Comparison of ENCODE assay signal across 16 cellular contexts in the genomic region with DNA sequence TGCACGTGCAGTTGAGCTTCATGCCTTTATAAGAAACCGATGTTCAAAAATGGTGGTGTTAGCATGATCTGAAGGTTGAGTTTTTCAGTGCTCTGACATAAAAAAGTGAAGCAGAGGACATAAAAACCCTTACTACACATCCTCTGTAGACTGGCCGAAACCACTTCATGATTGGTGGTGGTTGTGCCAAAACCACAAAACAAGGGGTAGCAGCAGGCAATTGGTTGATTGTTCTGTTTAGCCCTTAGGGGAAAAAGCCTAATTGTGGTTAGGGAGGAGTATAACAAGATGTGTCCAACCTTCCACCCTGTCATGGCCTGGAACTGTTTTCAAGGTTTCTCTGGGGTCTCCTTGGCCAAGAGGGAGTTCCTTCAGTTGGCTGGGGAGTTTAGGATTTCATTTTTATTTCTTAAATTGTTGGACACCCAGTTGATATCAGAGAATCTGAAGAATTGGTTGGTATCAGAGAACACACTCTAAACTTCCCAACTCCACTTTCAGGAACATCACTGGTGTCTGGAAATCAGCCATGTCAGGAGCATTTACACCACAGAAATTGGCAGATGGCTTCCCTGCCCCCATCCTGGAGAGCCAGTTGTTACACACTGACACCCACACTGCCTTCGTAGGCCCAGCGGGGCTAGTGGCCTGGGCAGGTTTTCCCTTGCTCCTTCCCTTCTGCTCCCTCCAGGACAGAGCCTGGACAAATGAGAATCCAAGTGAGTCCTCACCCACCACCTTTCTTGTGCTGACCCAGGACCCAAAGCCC. TPM values are rescaled to one million over a fixed set of nuclear protein-coding genes. Genes with fewer than 3 reads are reported as not detected.
DNase-seq lines count a peak whose midpoint lies in the region; ATAC-seq and TF ChIP-seq lines count a peak whose summit lies in the region.
"Had no signal": no experiment of that assay in that cellular context is flagged by ENCODE, and none has a peak within 500 bp of the region (broad histone marks: within the 10 kb centered on the region; RNA-seq: fewer than 3 reads in every experiment).

No MANE protein-coding gene starts in this region.

- H3K36me3 Mint-ChIP-seq in MCF 10A (ENCODE audit: insufficient read depth, unreplicated experiment), result no peaks in the 10 kb centered on the region
- H3K36me3 Mint-ChIP-seq in stimulated activated memory B cell treated with anti-CD40 and anti-IgM and Interleukin-4, amounts not matched to agents 10 μg/mL and 1 μg/mL and 100 μg/mL, for 72 hours, result no peaks in the 10 kb centered on the region
- H3K36me3 Mint-ChIP-seq: memory B cell, neural progenitor cell had no signal

- no TSS peak for BruUV-seq in MCF 10A (replicated peaks; lab: Mats Ljungman, UMichigan)

- H3K9me3 ChIP-seq in breast epithelium, result no peaks in the 10 kb centered on the region
- H3K9me3 ChIP-seq: gastrocnemius medialis, right lobe of liver, tibial artery had no signal

- H3K4me1 ChIP-seq in breast epithelium, result no peaks in the 10 kb centered on the region
- H3K4me1 ChIP-seq: gastrocnemius medialis, neural progenitor cell, right lobe of liver, tibial artery had no signal

- ATAC-seq in HG03378 (IDR thresholded peaks at IDR 0.05; ENCODE audit: unreplicated experiment), result peak; percentile 67
- peak; percentile 16 for ATAC-seq in stimulated activated memory B cell treated with anti-CD40 and anti-IgM and Interleukin-4, amounts not matched to agents 10 μg/mL and 1 μg/mL and 100 μg/mL, for 72 hours
- ATAC-seq: activated CD8-positive, alpha-beta T cell treated with anti-CD3 and anti-CD28 coated beads for 36 hours; gastrocnemius medialis; right lobe of liver; SK-N-SH treated with all-trans-retinoic acid at 6 μM for 48 hours had no signal

- POLR2A ChIA-PET in MCF 10A (lab: Yijun Ruan, JAX), result interaction anchor here (0.9 kb wide), 1 partner anchor 11 kb away, joined by 3 read pairs; no protein-coding TSS in a partner anchor

- no peak overlapping the region for H3K27ac ChIP-seq in breast epithelium
- H3K27ac ChIP-seq: gastrocnemius medialis, neural progenitor cell, right lobe of liver, tibial artery, VCaP had no signal

- intact Hi-C loops in MCF 10A (cut with micrococcal nuclease), result no loop called here
- intact Hi-C loops in breast epithelium (cut with DNase I; ENCODE audit: low total_unique reads), result no loop called here

- DNase-seq in MCF 10A (ENCODE audit: unreplicated experiment) (peak; percentile 64), breast epithelium (ENCODE audit: low spot score in 2 of 2) (no peak), RPMI7951 (ENCODE audit: low read depth) (peak; percentile 98), NCI-H2107 treated with DMSO at 0.1 percent for 48 hours (lab: John Stamatoyannopoulos, UW; ENCODE audit: unreplicated experiment) (no peak), KG1 (lab: John Stamatoyannopoulos, UW) (no peak), DMS53 treated with DMSO at 0.1 percent for 48 hours (lab: John Stamatoyannopoulos, UW; ENCODE audit: unreplicated experiment) (no peak)
- DNase-seq: activated CD8-positive, alpha-beta T cell treated with anti-CD3 and anti-CD28 coated beads for 36 hours; gastrocnemius medialis; right lobe of liver; tibial artery had no signal

- H3K27me3 ChIP-seq in breast epithelium, result no peaks in the 10 kb centered on the region
- H3K27me3 ChIP-seq: gastrocnemius medialis, neural progenitor cell, right lobe of liver, tibial artery had no signal

- no peak overlapping the region for H3K4me3 Mint-ChIP-seq in MCF 10A (ENCODE audit: unreplicated experiment)
- no peak overlapping the region for H3K4me3 Mint-ChIP-seq in stimulated activated memory B cell treated with anti-CD40 and anti-IgM and Interleukin-4, amounts not matched to agents 10 μg/mL and 1 μg/mL and 100 μg/mL, for 72 hours
- H3K4me3 Mint-ChIP-seq: activated CD8-positive, alpha-beta T cell treated with anti-CD3 and anti-CD28 coated beads for 36 hours; memory B cell; neural progenitor cell had no signal

- no peak overlapping the region for H3K4me3 ChIP-seq in breast epithelium
- H3K4me3 ChIP-seq: gastrocnemius medialis, neural progenitor cell, right lobe of liver, tibial artery had no signal

- H3K4me1 Mint-ChIP-seq in MCF 10A (ENCODE audit: insufficient read depth, unreplicated experiment), result no peaks in the 10 kb centered on the region
- H3K4me1 Mint-ChIP-seq in stimulated activated memory B cell treated with anti-CD40 and anti-IgM and Interleukin-4, amounts not matched to agents 10 μg/mL and 1 μg/mL and 100 μg/mL, for 72 hours, result no peaks in the 10 kb centered on the region
- H3K4me1 Mint-ChIP-seq: memory B cell, neural progenitor cell had no signal

- H3K27ac Mint-ChIP-seq in MCF 10A (ENCODE audit: low read depth, unreplicated experiment), result no peak overlapping the region
- no peak overlapping the region for H3K27ac Mint-ChIP-seq in stimulated activated memory B cell treated with anti-CD40 and anti-IgM and Interleukin-4, amounts not matched to agents 10 μg/mL and 1 μg/mL and 100 μg/mL, for 72 hours
- H3K27ac Mint-ChIP-seq: activated CD8-positive, alpha-beta T cell treated with anti-CD3 and anti-CD28 coated beads for 36 hours; memory B cell; neural progenitor cell had no signal

- no peaks in the 10 kb centered on the region for H3K36me3 ChIP-seq in breast epithelium
- H3K36me3 ChIP-seq: gastrocnemius medialis, neural progenitor cell, right lobe of liver, tibial artery had no signal

- CTCF ChIA-PET in MCF 10A (lab: Yijun Ruan, JAX), result interaction anchor here (1.0 to 1.7 kb wide), 2 partner anchors 11 to 12 kb away, joined by 3 to 11 read pairs; no protein-coding TSS in a partner anchor

- H3K9me3 Mint-ChIP-seq in MCF 10A (ENCODE audit: unreplicated experiment), result peaks cover 6% of the 10 kb centered on the region
- no peaks in the 10 kb centered on the region for H3K9me3 Mint-ChIP-seq in stimulated activated memory B cell treated with anti-CD40 and anti-IgM and Interleukin-4, amounts not matched to agents 10 μg/mL and 1 μg/mL and 100 μg/mL, for 72 hours
- H3K9me3 Mint-ChIP-seq: activated CD8-positive, alpha-beta T cell treated with anti-CD3 and anti-CD28 coated beads for 36 hours; neural progenitor cell had no signal

- TF ChIP-seq CTCF in MCF 10A (IDR thresholded peaks at IDR 0.05; ENCODE audit: unreplicated experiment) (no peak), breast epithelium (IDR thresholded peaks at IDR 0.05) (no peak)

- no peak for TF ChIP-seq POLR2A in breast epithelium (IDR thresholded peaks at IDR 0.05)

- H3K27me3 Mint-ChIP-seq in MCF 10A (ENCODE audit: insufficient read depth, unreplicated experiment), result no peaks in the 10 kb centered on the region
- no peaks in the 10 kb centered on the region for H3K27me3 Mint-ChIP-seq in stimulated activated memory B cell treated with anti-CD40 and anti-IgM and Interleukin-4, amounts not matched to agents 10 μg/mL and 1 μg/mL and 100 μg/mL, for 72 hours

RNA-seq across cellular contexts. Expression of gene MRPS24, which starts 18.8 kb away (rescaled TPM):
- 176 and 188 TPM in 2 replicates for total RNA-seq in MCF 10A (2022)
- 10 to 100 TPM; 75.4 to 86.1 (median 81.0) TPM for total RNA-seq in breast epithelium
- 190 and 247 TPM in 2 replicates for total RNA-seq in RPMI7951 (2014; rRNA removed; shearing (Covaris generic))

RNA-seq across cellular contexts. Expression of gene URGCP, which starts 55.9 kb away (rescaled TPM):
- total RNA-seq in MCF 10A (2022) (37.2 and 51.1 TPM in 2 replicates), breast epithelium (10 to 100 TPM; 29.2 to 39.2 (median 29.9) TPM)
- total RNA-seq in RPMI7951 (2014; rRNA removed; shearing (Covaris generic)), result 29.4 and 32.8 TPM in 2 replicates

Comparison
In these comparisons a context has a peak if more than half of its experiments do, and no peak if none do; other contexts are left out.
1. DNase-seq: peak in MCF 10A (single experiment) and RPMI7951 (single experiment); none in breast epithelium (0 of 2), NCI-H2107 treated with DMSO at 0.1 percent for 48 hours (single experiment), KG1 (single experiment) and DMS53 treated with DMSO at 0.1 percent for 48 hours (single experiment).